8 cellular contexts compared by ENCODE assay signal in the genomic region with DNA sequence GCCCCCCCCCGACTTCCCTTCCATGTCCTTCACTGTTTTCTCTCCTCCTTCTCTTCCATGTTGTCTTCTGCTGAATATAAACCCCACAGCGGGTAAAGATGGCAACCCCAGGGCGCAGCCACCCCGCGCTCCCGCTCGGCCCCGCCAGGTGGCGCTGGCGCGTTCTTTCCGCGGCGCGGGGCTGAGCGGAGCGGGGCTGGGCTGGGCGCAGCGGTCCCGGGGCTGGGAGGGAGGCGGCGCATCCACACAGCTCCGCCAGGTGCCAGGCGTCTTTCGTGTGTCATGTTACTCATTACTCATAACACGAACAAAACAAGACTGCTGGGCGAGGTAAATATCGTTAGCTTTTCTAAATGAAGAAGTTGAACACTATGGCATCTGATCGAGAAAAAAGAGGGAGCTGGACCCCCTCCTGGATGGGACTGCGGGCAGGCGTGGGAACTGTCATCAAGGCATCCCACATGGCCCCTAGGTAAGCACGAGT.
DNase-seq lines count a peak whose midpoint lies in the region; ATAC-seq and TF ChIP-seq lines count a peak whose summit lies in the region.

No MANE protein-coding gene starts in this region.

- H3K9me3 ChIP-seq in Karpas-422 (ENCODE audit: low read length) = no peaks in the 10 kb centered on the region

- H3K27ac ChIP-seq in Karpas-422 (ENCODE audit: low read length) (no peak overlapping the region), brain microvascular endothelial cell (no peak overlapping the region)

- H3K9me2 ChIP-seq in Karpas-422 (replicated peaks; ENCODE audit: insufficient read depth, low read length) = no peaks in the 10 kb centered on the region

- H4K20me1 ChIP-seq in Karpas-422 (ENCODE audit: insufficient read depth, low read depth, low read length) = no peaks in the 10 kb centered on the region

- H3K27me3 ChIP-seq in Karpas-422 (ENCODE audit: low read length) (no peaks in the 10 kb centered on the region), brain microvascular endothelial cell (replicated peaks) (no peaks in the 10 kb centered on the region)

- H3K4me3 ChIP-seq in Karpas-422 (ENCODE audit: low read length) = no peak overlapping the region
- no peak overlapping the region for H3K4me3 ChIP-seq in brain microvascular endothelial cell (ENCODE audit: low read depth, low read length)

- in situ Hi-C loops in brain microvascular endothelial cell (cut with HindIII; ENCODE audit: low pct_ligation_motif_present, low sequenced_read_pairs) (no loop called here), ACHN (cut with HindIII; ENCODE audit: low pct_ligation_motif_present, low pct_unique_long_range_greater_than_20kb, low sequenced_read_pairs) (no loop called here)

- ATAC-seq in GM18858 (IDR thresholded peaks at IDR 0.05; ENCODE audit: unreplicated experiment) = no peak

- H3K79me2 ChIP-seq in Karpas-422 (ENCODE audit: low read length) = no peaks in the 10 kb centered on the region

- no peak overlapping the region for H3K9ac ChIP-seq in Karpas-422 (ENCODE audit: low read length)

- no peak overlapping the region for H2AFZ ChIP-seq in Karpas-422 (ENCODE audit: low read length)

- peak; percentile 83 for TF ChIP-seq CTCF in GM12874 (IDR thresholded peaks at IDR 0.05; ENCODE audit: insufficient read depth, low read depth, low read length)
- TF ChIP-seq CTCF in brain microvascular endothelial cell (IDR thresholded peaks at IDR 0.05; ENCODE audit: low read depth, low read length, missing control alignments) = peak; percentile 64

- H3K36me3 ChIP-seq in Karpas-422 (ENCODE audit: insufficient read depth, low read length) (no peaks in the 10 kb centered on the region), brain microvascular endothelial cell (replicated peaks) (no peaks in the 10 kb centered on the region)

- no peak overlapping the region for H3K4me2 ChIP-seq in Karpas-422 (ENCODE audit: low read depth, low read length, poor library complexity, severe bottlenecking)

- H3K4me1 ChIP-seq in Karpas-422 (ENCODE audit: low read length) = no peaks in the 10 kb centered on the region

- DNase-seq in AG08396 (ENCODE audit: low spot score) (peak; percentile 86), Karpas-422 (peak; percentile 58), brain microvascular endothelial cell (no peak), mucosa of gallbladder (ENCODE audit: low spot score) (peak; percentile 9), ACHN (no peak)
- no peak for DNase-seq in effector CD8-positive, alpha-beta T cell (lab: John Stamatoyannopoulos, UW)

Comparison
In these comparisons a context has a peak if more than half of its experiments do, and no peak if none do; other contexts are left out.
1. DNase-seq: peak in AG08396 (single experiment), Karpas-422 (single experiment) and mucosa of gallbladder (single experiment); none in brain microvascular endothelial cell (single experiment), effector CD8-positive, alpha-beta T cell (single experiment) and ACHN (single experiment).